Comparison of ENCODE assay signal across 1 cellular context in genomic region chr19:55209430-55210119, GRCh38.
A peak's percentile ranks its signal among the peaks of the same experiment; 100 is the strongest.
TF ChIP-seq lines count a peak whose summit lies in the region.

Gene PTPRH (minus strand): TSS chr19:55209501. CDS start chr19:55209433, 68 bp downstream.

TF ChIP-seq in A549, 52 proteins besides CTCF, POLR2A, EP300 and RAD21 (continued from another document):
- TF ChIP-seq FOSL2 (IDR thresholded peaks at IDR 0.05) (no peak), FOSL2 (CRISPR knock-in tag; IDR thresholded peaks at IDR 0.05) (no peak), HEYL (CRISPR knock-in tag; IDR thresholded peaks at IDR 0.05) (no peak; the same call in 1 of the 2 replicates), EHF (CRISPR knock-in tag; IDR thresholded peaks at IDR 0.05) (peak; percentile 58; the same call in 1 of the 2 replicates), HDAC2 (IDR thresholded peaks at IDR 0.05) (no peak), RNF2 (IDR thresholded peaks at IDR 0.05; ENCODE audit: borderline replicate concordance, low read depth) (no peak), FOSB (CRISPR knock-in tag; IDR thresholded peaks at IDR 0.05) (peak; percentile 83; the same call in 1 of the 2 replicates), RCOR1 (IDR thresholded peaks at IDR 0.05; ENCODE audit: low read depth, low read length) (no peak), ELK1 (IDR thresholded peaks at IDR 0.05; ENCODE audit: low read depth, low read length) (no peak), CBX8 (IDR thresholded peaks at IDR 0.05) (no peak), E2F6 (IDR thresholded peaks at IDR 0.05; ENCODE audit: borderline replicate concordance, low read depth) (peak; percentile 87), PHF8 (IDR thresholded peaks at IDR 0.05; ENCODE audit: borderline replicate concordance, low read depth) (no peak), HOXB13 (CRISPR knock-in tag; IDR thresholded peaks at IDR 0.05; ENCODE audit: low read depth) (peak; percentile 85)
